8 cellular contexts compared by ENCODE assay signal in the genomic region with DNA sequence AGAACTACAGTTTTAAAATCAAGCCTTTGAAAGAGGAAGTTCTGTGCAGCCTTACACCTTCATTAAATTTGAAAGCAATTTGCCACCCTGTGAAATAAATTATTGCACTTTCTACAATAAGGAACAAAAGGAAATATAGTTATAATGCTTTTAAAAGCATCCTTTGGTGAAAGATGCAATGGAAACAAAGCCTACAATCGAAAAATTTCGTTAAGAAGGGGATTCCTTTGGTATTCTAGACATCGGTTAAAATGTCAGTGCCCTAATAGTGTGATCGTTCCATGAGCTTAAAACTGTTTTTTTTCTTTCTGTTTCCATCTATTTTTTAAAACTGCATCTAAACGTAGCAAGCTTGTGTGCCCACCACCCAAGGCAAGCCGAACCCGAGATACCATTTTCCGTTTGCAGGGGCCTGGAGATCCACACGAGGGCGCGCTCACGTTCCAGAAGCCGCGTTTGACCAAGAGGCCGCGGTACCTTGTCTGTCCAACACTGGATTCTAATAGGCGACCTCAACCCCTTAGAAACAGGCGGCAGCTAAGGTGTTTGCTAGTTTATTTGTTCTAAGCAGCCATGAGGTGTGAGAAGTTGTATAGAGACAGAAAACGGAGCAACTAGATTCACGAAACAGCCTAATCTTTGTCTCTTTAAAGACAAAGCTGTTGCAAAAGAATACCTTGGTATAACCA. TPM values are rescaled to one million over a fixed set of nuclear protein-coding genes. Genes with fewer than 3 reads are reported as not detected.
A peak's percentile ranks its signal among the peaks of the same experiment; 100 is the strongest.
DNase-seq lines count a peak whose midpoint lies in the region; ATAC-seq and TF ChIP-seq lines count a peak whose summit lies in the region.

No MANE protein-coding gene starts in this region.

- H3K4me1 Mint-ChIP-seq in stimulated activated naive CD8-positive, alpha-beta T cell treated with anti-CD3 and anti-CD28 coated beads, Interleukin-15, Interleukin-2, amounts not matched to agents 100 ng/mL and 50 ng/mL, for 24 hours (ENCODE audit: low read depth), result peaks cover 20% of the 10 kb centered on the region

- H3K27me3 ChIP-seq in osteoblast (ENCODE audit: insufficient read depth, low read length), result peaks cover 91% of the 10 kb centered on the region

- no peaks in the 10 kb centered on the region for H3K36me3 ChIP-seq in osteoblast (ENCODE audit: insufficient read depth, low read length)

- H3K27ac Mint-ChIP-seq in stimulated activated naive CD8-positive, alpha-beta T cell treated with anti-CD3 and anti-CD28 coated beads, Interleukin-15, Interleukin-2, amounts not matched to agents 100 ng/mL and 50 ng/mL, for 24 hours, result peak overlapping the region; percentile 11

- H3K36me3 Mint-ChIP-seq in stimulated activated naive CD8-positive, alpha-beta T cell treated with anti-CD3 and anti-CD28 coated beads, Interleukin-15, Interleukin-2, amounts not matched to agents 100 ng/mL and 50 ng/mL, for 24 hours (ENCODE audit: low read depth), result peaks cover 9% of the 10 kb centered on the region

- no peak for DNase-seq in stimulated activated naive CD8-positive, alpha-beta T cell treated with anti-CD3 and anti-CD28 coated beads, Interleukin-15, Interleukin-2, amounts not matched to agents 100 U/mL and 50 U/mL, for 24 hours
- peak; percentile 80 for DNase-seq in NCI-H2196 (lab: John Stamatoyannopoulos, UW; ENCODE audit: unreplicated experiment)
- DNase-seq in T47D (ENCODE audit: low read depth in 1 of 2, low spot score in 1 of 2), result peak; percentile 61 to 87
- peak; percentile 96 for DNase-seq in osteoblast (ENCODE audit: insufficient read length, low spot score, missing footprints)
- no peak for DNase-seq in central memory CD4-positive, alpha-beta T cell
- no peak for DNase-seq in NCI-H187 (lab: John Stamatoyannopoulos, UW)

- H3K4me1 ChIP-seq in osteoblast (ENCODE audit: insufficient read depth, low read length), result no peaks in the 10 kb centered on the region

- in situ Hi-C loops in T47D (cut with HindIII; ENCODE audit: low pct_unique_long_range_greater_than_20kb, low sequenced_read_pairs), result no loop called here

- peaks cover 10% of the 10 kb centered on the region for H3K9me3 Mint-ChIP-seq in stimulated activated naive CD8-positive, alpha-beta T cell treated with anti-CD3 and anti-CD28 coated beads, Interleukin-15, Interleukin-2, amounts not matched to agents 100 ng/mL and 50 ng/mL, for 24 hours

- no peaks in the 10 kb centered on the region for H3K9me3 ChIP-seq in osteoblast (ENCODE audit: low read depth, low read length)

- H3K4me3 Mint-ChIP-seq in stimulated activated naive CD8-positive, alpha-beta T cell treated with anti-CD3 and anti-CD28 coated beads, Interleukin-15, Interleukin-2, amounts not matched to agents 100 ng/mL and 50 ng/mL, for 24 hours, result no peak overlapping the region

- peak; percentile 85 for TF ChIP-seq CTCF in osteoblast (IDR thresholded peaks at IDR 0.05; ENCODE audit: extremely low read depth, low read depth, low read length)

- H3K27ac ChIP-seq in osteoblast (ENCODE audit: low read depth, low read length), result no peak overlapping the region

- no peak overlapping the region for H2AFZ ChIP-seq in osteoblast (ENCODE audit: low read length)

- H3K79me2 ChIP-seq in osteoblast (ENCODE audit: insufficient read depth, low read length), result no peaks in the 10 kb centered on the region

- no peak overlapping the region for H3K4me3 ChIP-seq in osteoblast (ENCODE audit: insufficient read depth, low read length)

- no peaks in the 10 kb centered on the region for H4K20me1 ChIP-seq in osteoblast (ENCODE audit: insufficient read depth, low read length)

- H3K27me3 Mint-ChIP-seq in stimulated activated naive CD8-positive, alpha-beta T cell treated with anti-CD3 and anti-CD28 coated beads, Interleukin-15, Interleukin-2, amounts not matched to agents 100 ng/mL and 50 ng/mL, for 24 hours, result peaks cover 87% of the 10 kb centered on the region

- no peak overlapping the region for H3K4me2 ChIP-seq in osteoblast (ENCODE audit: insufficient read depth, low read length)

- no peak for ATAC-seq in stimulated activated naive CD8-positive, alpha-beta T cell treated with anti-CD3 and anti-CD28 coated beads, Interleukin-15, Interleukin-2, amounts not matched to agents 100 U/mL and 50 U/mL, for 24 hours
- ATAC-seq in HG02884 (IDR thresholded peaks at IDR 0.05; ENCODE audit: unreplicated experiment), result no peak

RNA-seq across cellular contexts. Expression of gene HOXD11, which starts 4.0 kb away (rescaled TPM):
- not detected in 2 replicates for total RNA-seq in osteoblast

RNA-seq across cellular contexts. Expression of gene HOXD10, which starts 5.5 kb away (rescaled TPM):
- not detected in 2 replicates for total RNA-seq in osteoblast

RNA-seq across cellular contexts. Expression of gene HOXD9, which starts 11.4 kb away (rescaled TPM):
- 0.36 and 0.59 TPM in 2 replicates for total RNA-seq in osteoblast

RNA-seq across cellular contexts. Expression of gene HOXD12, which starts 11.5 kb away (rescaled TPM):
- total RNA-seq in osteoblast, result not detected in 2 replicates

RNA-seq across cellular contexts. Expression of gene HOXD8, which starts 18.4 kb away (rescaled TPM):
- total RNA-seq in osteoblast, result 3.3 and 5.6 TPM in 2 replicates

Comparison
In these comparisons a context has a peak if more than half of its experiments do, and no peak if none do; other contexts are left out.
1. DNase-seq: peak in NCI-H2196 (single experiment), T47D (2 of 2) and osteoblast (single experiment); none in stimulated activated naive CD8-positive, alpha-beta T cell treated with anti-CD3 and anti-CD28 coated beads, Interleukin-15, Interleukin-2, amounts not matched to agents 100 U/mL and 50 U/mL, for 24 hours (single experiment), central memory CD4-positive, alpha-beta T cell (single experiment) and NCI-H187 (0 of 2).